9 cellular contexts compared by ENCODE assay signal in genomic region chr5:142548739-142549275, GRCh38.
DNase-seq lines count a peak whose midpoint lies in the region; ATAC-seq and TF ChIP-seq lines count a peak whose summit lies in the region.
"Had no signal": no experiment of that assay in that cellular context is flagged by ENCODE, and none has a peak within 500 bp of the region (broad histone marks: within the 10 kb centered on the region; RNA-seq: fewer than 3 reads in every experiment).

No MANE protein-coding gene starts in this region.

- peak; percentile 89 for TF ChIP-seq CTCF in fibroblast of villous mesenchyme (IDR thresholded peaks at IDR 0.05; ENCODE audit: insufficient read depth, low read depth, low read length)
- peak; percentile 97 for TF ChIP-seq CTCF in neural progenitor cell (IDR thresholded peaks at IDR 0.05)

- H3K9ac ChIP-seq in neural progenitor cell, result no peak overlapping the region

- H3K27ac Mint-ChIP-seq in neural progenitor cell, result no peak overlapping the region
- H3K27ac Mint-ChIP-seq: stimulated activated naive CD8-positive, alpha-beta T cell treated with anti-CD3 and anti-CD28 coated beads, Interleukin-15, Interleukin-2, amounts not matched to agents 100 ng/mL and 50 ng/mL, for 24 hours had no signal

- peaks cover 54% of the 10 kb centered on the region for H3K4me1 Mint-ChIP-seq in neural progenitor cell

- peaks cover 13% of the 10 kb centered on the region for H3K4me1 ChIP-seq in neural progenitor cell

- no peaks in the 10 kb centered on the region for H3K9me3 ChIP-seq in neural progenitor cell (ENCODE audit: low read depth)

- H3K4me2 ChIP-seq in neural progenitor cell, result no peak overlapping the region

- DNase-seq in DMS53 (lab: John Stamatoyannopoulos, UW) (peak; percentile 96), HPDE6-E6E7 (ENCODE audit: extremely low spot score) (peak; percentile 89), NCI-H774 (lab: John Stamatoyannopoulos, UW) (peak; percentile 49), activated T-cell treated with anti-CD3 and anti-CD28 coated beads for 48 hours (ENCODE audit: low read depth) (peak; percentile 6), fibroblast of villous mesenchyme (ENCODE audit: low read depth) (peak; percentile 98), neural progenitor cell (ENCODE audit: low spot score) (peak; percentile 91), T-helper 9 cell (no peak)

- H3K27ac ChIP-seq in neural progenitor cell, result no peak overlapping the region

- no peak overlapping the region for H3K4me3 ChIP-seq in fibroblast of villous mesenchyme (ENCODE audit: low read depth, low read length)
- no peak overlapping the region for H3K4me3 ChIP-seq in neural progenitor cell

- no peak overlapping the region for H2AFZ ChIP-seq in neural progenitor cell (replicated peaks)

- no peaks in the 10 kb centered on the region for H3K9me3 Mint-ChIP-seq in neural progenitor cell
- H3K9me3 Mint-ChIP-seq: stimulated activated naive CD8-positive, alpha-beta T cell treated with anti-CD3 and anti-CD28 coated beads, Interleukin-15, Interleukin-2, amounts not matched to agents 100 ng/mL and 50 ng/mL, for 24 hours had no signal

- peaks cover 27% of the 10 kb centered on the region for H3F3A ChIP-seq in neural progenitor cell (ENCODE audit: low read depth)

- no peak for ATAC-seq in HG03025 (IDR thresholded peaks at IDR 0.05; ENCODE audit: low FRiP score, unreplicated experiment)

- no peak overlapping the region for H3K4me3 Mint-ChIP-seq in neural progenitor cell
- H3K4me3 Mint-ChIP-seq: stimulated activated naive CD8-positive, alpha-beta T cell treated with anti-CD3 and anti-CD28 coated beads, Interleukin-15, Interleukin-2, amounts not matched to agents 100 ng/mL and 50 ng/mL, for 24 hours had no signal

- H4K20me1 ChIP-seq in neural progenitor cell (ENCODE audit: low read depth), result peaks cover 4% of the 10 kb centered on the region

- H3K27me3 Mint-ChIP-seq in neural progenitor cell (ENCODE audit: insufficient read depth, low read depth), result peaks cover 7% of the 10 kb centered on the region

- H3K36me3 Mint-ChIP-seq in neural progenitor cell, result no peaks in the 10 kb centered on the region

- peaks cover 35% of the 10 kb centered on the region for H3K27me3 ChIP-seq in neural progenitor cell

- H3K79me2 ChIP-seq in neural progenitor cell (ENCODE audit: low read depth), result no peaks in the 10 kb centered on the region

- H3K36me3 ChIP-seq in neural progenitor cell, result no peaks in the 10 kb centered on the region
